21 cellular contexts compared by ENCODE assay signal in genomic region chr12:85831327-85831990, GRCh38. TPM values are rescaled to one million over a fixed set of nuclear protein-coding genes. Genes with fewer than 3 reads are reported as not detected.
DNase-seq lines count a peak whose midpoint lies in the region; ATAC-seq, FAIRE-seq and TF ChIP-seq lines count a peak whose summit lies in the region.
"Had no signal": no experiment of that assay in that cellular context is flagged by ENCODE, and none has a peak within 500 bp of the region (broad histone marks: within the 10 kb centered on the region; RNA-seq: fewer than 3 reads in every experiment).

No MANE protein-coding gene starts in this region.

- no TSS peak for BruUV-seq in endothelial cell of umbilical vein (replicated peaks; lab: Mats Ljungman, UMichigan)

- in situ Hi-C loops in GM23248 (cut with MboI), result no loop called here

- H3K9me3 ChIP-seq in GM23248 (ENCODE audit: low read depth), result no peaks in the 10 kb centered on the region
- H3K9me3 ChIP-seq in endothelial cell of umbilical vein (replicated peaks; ENCODE audit: control insufficient read depth, insufficient read depth, low read length), result no peaks in the 10 kb centered on the region
- no peaks in the 10 kb centered on the region for H3K9me3 ChIP-seq in lower lobe of right lung
- H3K9me3 ChIP-seq: BLaER1, HAP-1 had no signal

- FAIRE-seq in endothelial cell of umbilical vein (lab: Jason Lieb, UNC), result no peak
- FAIRE-seq: HTR-8/SVneo had no signal

- H3K27me3 ChIP-seq in GM23248 (replicated peaks; ENCODE audit: insufficient read depth) (no peaks in the 10 kb centered on the region), endothelial cell of umbilical vein (ENCODE audit: control insufficient read depth in 2 of 2, insufficient read depth in 2 of 2, low read length in 2 of 2) (no peaks in the 10 kb centered on the region), lower lobe of right lung (ENCODE audit: low read depth) (no peaks in the 10 kb centered on the region)
- H3K27me3 ChIP-seq: BLaER1 had no signal

- H3K79me2 ChIP-seq in GM23248 (ENCODE audit: insufficient read depth) (no peaks in the 10 kb centered on the region), endothelial cell of umbilical vein (ENCODE audit: control insufficient read depth, insufficient read depth, low read length) (no peaks in the 10 kb centered on the region)

- WGBS in GM23248 (ENCODE audit: low coverage in 1 of 2, low lambda C conversion rate in 2 of 2, missing lambda C conversion rate in 2 of 2), 2 experiments, result 62 to 77% methylated on average over 2 of the region's 2 CpGs

- no peaks in the 10 kb centered on the region for H3K9me1 ChIP-seq in endothelial cell of umbilical vein (replicated peaks; ENCODE audit: control insufficient read depth, extremely low read depth, insufficient read depth, low read length)

- H3K4me1 ChIP-seq in GM23248 (ENCODE audit: insufficient read depth) (peaks cover 69% of the 10 kb centered on the region), endothelial cell of umbilical vein (ENCODE audit: control insufficient read depth, extremely low read depth, insufficient read depth, low read length) (peaks cover 18% of the 10 kb centered on the region), lower lobe of right lung (peaks cover 7% of the 10 kb centered on the region)
- H3K4me1 ChIP-seq: BLaER1, HAP-1 had no signal

- no peak overlapping the region for H3K27ac ChIP-seq in GM23248
- H3K27ac ChIP-seq in endothelial cell of umbilical vein (ENCODE audit: insufficient read depth, low read depth, low read length), result no peak overlapping the region
- no peak overlapping the region for H3K27ac ChIP-seq in lower lobe of right lung
- H3K27ac ChIP-seq: BLaER1, KMS-11 had no signal

- no peak overlapping the region for H3K4me3 ChIP-seq in GM23248
- H3K4me3 ChIP-seq in endothelial cell of umbilical vein (replicated peaks in 1 of 3; ENCODE audit: insufficient read depth in 1 of 3, low read depth in 1 of 3, low read length in 3 of 3), result no peak overlapping the region
- peak overlapping the region; percentile 9 for H3K4me3 ChIP-seq in lower lobe of right lung
- H3K4me3 ChIP-seq: BLaER1, GM23338, HAP-1 had no signal

- H4K20me1 ChIP-seq in GM23248 (ENCODE audit: insufficient read depth) (no peaks in the 10 kb centered on the region), endothelial cell of umbilical vein (replicated peaks; ENCODE audit: control insufficient read depth, extremely low read depth, insufficient read depth, low read length) (no peaks in the 10 kb centered on the region)
- H4K20me1 ChIP-seq: BLaER1 had no signal

- H3K36me3 ChIP-seq in GM23248 (ENCODE audit: low read depth), result no peaks in the 10 kb centered on the region
- H3K36me3 ChIP-seq in endothelial cell of umbilical vein (ENCODE audit: control insufficient read depth in 2 of 2, extremely low read depth in 1 of 2, insufficient read depth in 2 of 2, low read length in 2 of 2), result no peaks in the 10 kb centered on the region
- no peaks in the 10 kb centered on the region for H3K36me3 ChIP-seq in lower lobe of right lung
- H3K36me3 ChIP-seq: BLaER1, HAP-1 had no signal

- TF ChIP-seq POLR2A in endothelial cell of umbilical vein (IDR thresholded peaks at IDR 0.05; ENCODE audit: low read depth, low read length), result no peak

- H3K9ac ChIP-seq in GM23248 (no peak overlapping the region), endothelial cell of umbilical vein (replicated peaks; ENCODE audit: extremely low read depth, insufficient read depth, low read length) (no peak overlapping the region)
- H3K9ac ChIP-seq: BLaER1, KMS-11 had no signal

- H3K9me2 ChIP-seq in GM23248 (ENCODE audit: insufficient read depth), result no peaks in the 10 kb centered on the region

- dilution Hi-C loops in endothelial cell of umbilical vein (cut with MboI; ENCODE audit: extremely low pct_ligation_motif_present, low sequenced_read_pairs), result no loop called here

- H3K4me2 ChIP-seq in GM23248 (ENCODE audit: unreplicated experiment) (peak overlapping the region; percentile 14), endothelial cell of umbilical vein (ENCODE audit: insufficient read depth, low read length) (peak overlapping the region; percentile 21)
- H3K4me2 ChIP-seq: BLaER1, GM23338, KMS-11 had no signal

- no peak for TF ChIP-seq CTCF in endothelial cell of umbilical vein (IDR thresholded peaks at IDR 0.05; ENCODE audit: extremely low read depth in 1 of 2, insufficient read depth in 1 of 2, low read depth in 1 of 2, low read length in 2 of 2)
- TF ChIP-seq CTCF in lower lobe of right lung (IDR thresholded peaks at IDR 0.05), result no peak

- DNase-seq in GM23248, result no peak
- DNase-seq in NCI-H1105 (lab: John Stamatoyannopoulos, UW), result peak; percentile 18
- peak; percentile 56 for DNase-seq in endothelial cell of umbilical vein (ENCODE audit: low read depth, low spot score)
- DNase-seq in lower lobe of right lung, result no peak
- DNase-seq in dedifferentiated amniotic fluid mesenchymal stem cell (ENCODE audit: extremely low spot score), result no peak
- no peak for DNase-seq in NCI-H2171 treated with DMSO at 0.1 percent for 48 hours (lab: John Stamatoyannopoulos, UW)
- DNase-seq: CD4-positive, alpha-beta T cell; COR-L47; DMS79 treated with DMSO at 0.1 percent for 48 hours; NCI-H1694; NCI-H2081; NCI-H2227 treated with DMSO at 0.1 percent for 48 hours; NCI-H510A; NCI-H748 treated with DMSO at 0.1 percent for 48 hours had no signal

- POLR2A ChIA-PET in endothelial cell of umbilical vein (lab: Charles Lee), result interaction anchor here (1.7 kb wide), 1 partner anchor 10 kb away, joined by 5 read pairs; no protein-coding TSS in a partner anchor

- H3F3A ChIP-seq in GM23248 (ENCODE audit: insufficient read depth), result peaks cover 22% of the 10 kb centered on the region

- intact Hi-C loops in endothelial cell of umbilical vein (cut with micrococcal nuclease), result no loop called here
- intact Hi-C loops in lower lobe of right lung (cut with DNase I), result no loop called here

- ATAC-seq in lower lobe of right lung, result no peak
- no peak for ATAC-seq in GM21717 (IDR thresholded peaks at IDR 0.05; ENCODE audit: unreplicated experiment)
- ATAC-seq: GM23338, Panc1 had no signal

- H2AFZ ChIP-seq in GM23248 (no peak overlapping the region), endothelial cell of umbilical vein (ENCODE audit: low read depth, low read length) (no peak overlapping the region)
- H2AFZ ChIP-seq: GM23338 had no signal

- CTCF ChIA-PET in endothelial cell of umbilical vein (lab: Charles Lee), result interaction anchor here (0.7 to 2.3 kb wide), 8 partner anchors 10 to 256 kb away, joined by 3 to 14 read pairs (median 4); no protein-coding TSS in a partner anchor

TF ChIP-seq in endothelial cell of umbilical vein, 7 proteins besides CTCF, POLR2A, EP300 and RAD21:
- TF ChIP-seq FOS (IDR thresholded peaks at IDR 0.05; ENCODE audit: borderline replicate concordance, insufficient read depth, low read length) (no peak), MYC (IDR thresholded peaks at IDR 0.05; ENCODE audit: low read depth, low read length) (no peak), EZH2 (IDR thresholded peaks at IDR 0.05; ENCODE audit: borderline replicate concordance, low read depth, low read length, severe bottlenecking) (no peak), GATA2 (IDR thresholded peaks at IDR 0.05; ENCODE audit: insufficient read depth, insufficient read length, low read depth, low read length) (no peak), MAX (IDR thresholded peaks at IDR 0.05; ENCODE audit: insufficient read depth, insufficient read length) (no peak), POLR2AphosphoS5 (IDR thresholded peaks at IDR 0.05; ENCODE audit: insufficient read depth, low read depth, low read length) (no peak), JUN (IDR thresholded peaks at IDR 0.05; ENCODE audit: borderline replicate concordance, insufficient read depth, insufficient read length, low read depth) (no peak)

RNA-seq across cellular contexts. Expression of gene RASSF9, which starts 4.8 kb away (rescaled TPM):
- 0.89 and 1.5 TPM in 2 replicates for total RNA-seq in GM23248 (2014; rRNA removed; shearing (Covaris generic))
- polyA plus RNA-seq in GM23248 (2016; fragmentation: Nextera tagmentation; extraction: Ambion mirVana) (0.86 and 1.1 TPM in 2 replicates), endothelial cell of umbilical vein (1.5 and 2.1 TPM in 2 replicates)
- total RNA-seq in endothelial cell of umbilical vein (2.3 and 3.6 TPM in 2 replicates), lower lobe of right lung (11.0 TPM)
- 2.2 and 2.4 TPM in 2 replicates for polyA plus RNA-seq in endothelial cell of umbilical vein (2011; cell fraction: cytosol; rRNA removed)
- polyA plus RNA-seq in endothelial cell of umbilical vein (2011; cell fraction: nucleus; rRNA removed), result 2.8 and 3.4 TPM in 2 replicates
- 1.2 and 1.5 TPM in 2 replicates for polyA plus RNA-seq in endothelial cell of umbilical vein (2012)
- polyA minus RNA-seq in endothelial cell of umbilical vein, result 4.3 and 5.0 TPM in 2 replicates
- 5.6 TPM for polyA minus RNA-seq in endothelial cell of umbilical vein (2011; cell fraction: cytosol; rRNA and poly(A)+ RNA removed)
- polyA minus RNA-seq in endothelial cell of umbilical vein (2011; cell fraction: nucleus; rRNA and poly(A)+ RNA removed), result 11.7 and 14.3 TPM in 2 replicates
- total RNA-seq: CD4-positive, alpha-beta T cell had no signal

RNA-seq across cellular contexts. Expression of gene NTS, which starts 42.6 kb away (rescaled TPM):
- not detected in 2 replicates for total RNA-seq in GM23248 (2014; rRNA removed; shearing (Covaris generic))
- polyA plus RNA-seq in GM23248 (2016; fragmentation: Nextera tagmentation; extraction: Ambion mirVana) (not detected in 2 replicates), endothelial cell of umbilical vein (not detected in 2 replicates)
- total RNA-seq in endothelial cell of umbilical vein (not detected in 2 replicates), lower lobe of right lung (2.3 TPM)
- polyA plus RNA-seq in endothelial cell of umbilical vein (2011; cell fraction: cytosol; rRNA removed), result 0.05 TPM in 1 of 2 replicates, not detected in the other
- polyA plus RNA-seq in endothelial cell of umbilical vein (2011; cell fraction: nucleus; rRNA removed), result not detected in 2 replicates
- polyA plus RNA-seq in endothelial cell of umbilical vein (2012), result not detected in 2 replicates
- polyA minus RNA-seq in endothelial cell of umbilical vein, result not detected in 2 replicates
- 2.5 TPM for polyA minus RNA-seq in endothelial cell of umbilical vein (2011; cell fraction: cytosol; rRNA and poly(A)+ RNA removed)
- polyA minus RNA-seq in endothelial cell of umbilical vein (2011; cell fraction: nucleus; rRNA and poly(A)+ RNA removed), result not detected in 2 replicates
- total RNA-seq: CD4-positive, alpha-beta T cell had no signal

Comparison
In these comparisons a context has a peak if more than half of its experiments do, and no peak if none do; other contexts are left out.
1. DNase-seq: peak in NCI-H1105 (single experiment) and endothelial cell of umbilical vein (single experiment); none in GM23248 (single experiment), lower lobe of right lung (single experiment), dedifferentiated amniotic fluid mesenchymal stem cell (single experiment) and NCI-H2171 treated with DMSO at 0.1 percent for 48 hours (single experiment).